Comparison of ENCODE assay signal across 8 cellular contexts in the genomic region with DNA sequence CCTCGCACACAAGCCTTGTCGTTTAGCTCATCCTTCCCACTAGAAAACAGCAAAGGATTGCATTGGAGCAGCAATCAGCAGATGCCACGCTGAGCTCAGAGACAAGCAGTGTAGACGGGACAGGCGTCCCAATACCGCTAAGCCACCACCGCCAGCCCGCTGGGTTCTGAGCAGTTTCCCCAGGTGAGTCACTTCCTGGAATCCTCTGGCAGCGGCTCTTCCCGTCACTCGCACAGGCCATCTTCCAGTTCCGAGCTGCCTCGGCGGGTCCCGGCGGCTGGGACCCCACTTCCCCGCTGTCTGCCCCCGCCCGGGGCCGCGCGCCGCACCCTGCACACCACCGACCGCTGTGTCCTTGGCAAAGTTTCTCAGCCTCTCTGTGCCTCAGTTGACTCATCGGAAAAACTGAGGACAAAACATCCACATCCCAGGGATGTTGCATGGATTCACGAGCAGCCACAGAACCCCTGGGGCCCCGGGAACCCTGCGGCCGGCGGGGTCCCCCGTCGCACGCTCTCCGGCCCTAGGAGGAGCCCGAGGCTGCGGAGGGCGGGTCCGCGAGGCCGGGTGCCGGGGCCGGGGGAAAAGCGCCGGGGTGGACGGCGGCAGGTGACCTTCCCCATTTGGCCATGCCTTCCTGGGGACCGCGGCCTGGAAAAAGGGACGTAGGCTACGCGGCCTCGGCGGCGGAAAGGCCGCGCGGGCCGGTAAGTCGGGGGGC. TPM values are rescaled to one million over a fixed set of nuclear protein-coding genes. Genes with fewer than 3 reads are reported as not detected.
DNase-seq lines count a peak whose midpoint lies in the region; ATAC-seq and TF ChIP-seq lines count a peak whose summit lies in the region.

No MANE protein-coding gene starts in this region.

- H3K4me1 Mint-ChIP-seq in type B pancreatic cell (ENCODE audit: unreplicated experiment) = peaks cover 13% of the 10 kb centered on the region

- H3K36me3 Mint-ChIP-seq in activated naive CD4-positive, alpha-beta T cell treated with anti-CD3 and anti-CD28 coated beads, Interleukin-2, amount 50 U/mL, for 72 hours = peaks cover 34 to 47% of the 10 kb centered on the region in 2 donors
- peaks cover 18% of the 10 kb centered on the region for H3K36me3 Mint-ChIP-seq in type B pancreatic cell

- peak overlapping the region; percentile 87 for H3K27ac ChIP-seq in SJCRH30

- H3K9me3 ChIP-seq in SJCRH30 (replicated peaks) = no peaks in the 10 kb centered on the region

- H3K36me3 ChIP-seq in SJCRH30 = no peaks in the 10 kb centered on the region

- no peak for TF ChIP-seq CTCF in type B pancreatic cell (conservative IDR thresholded peaks at IDR 0.05)

- no peaks in the 10 kb centered on the region for H3K27me3 Mint-ChIP-seq in type B pancreatic cell

- H3K4me3 ChIP-seq in SJCRH30 = peak overlapping the region; percentile 93

- peak overlapping the region; percentile 75 to 84 for H3K27ac Mint-ChIP-seq in activated naive CD4-positive, alpha-beta T cell treated with anti-CD3 and anti-CD28 coated beads, Interleukin-2, amount 50 U/mL, for 72 hours
- H3K27ac Mint-ChIP-seq in type B pancreatic cell = peak overlapping the region; percentile 92

- DNase-seq in CD1c-positive myeloid dendritic cell (ENCODE audit: extremely low spot score) (peak; percentile 56), SJCRH30 (peak; percentile 18 to 28), Right ventricle myocardium superior (peak; percentile 63), posterior cingulate gyrus (peak in 8 of 10 donors; percentile 13 to 91 (median 46)), type B pancreatic cell (ENCODE audit: extremely low spot score, unreplicated experiment) (no peak)
- DNase-seq in activated naive CD4-positive, alpha-beta T cell treated with anti-CD3 and anti-CD28 coated beads, Interleukin-2, amount 50 U/mL, for 72 hours (ENCODE audit: low spot score in 2 of 2) = peak; percentile 68 to 87

- H3K27me3 ChIP-seq in SJCRH30 = no peaks in the 10 kb centered on the region

- peaks cover 7 to 14% of the 10 kb centered on the region in 2 donors for H3K9me3 Mint-ChIP-seq in activated naive CD4-positive, alpha-beta T cell treated with anti-CD3 and anti-CD28 coated beads, Interleukin-2, amount 50 U/mL, for 72 hours
- H3K9me3 Mint-ChIP-seq in type B pancreatic cell = no peaks in the 10 kb centered on the region

- intact Hi-C loops in Right ventricle myocardium superior (cut with DNase I) = loop anchor here (5.0 kb wide), 1 partner anchor 56 kb away; the partner anchor contains the start of gene VPS4B
- intact Hi-C loops in posterior cingulate gyrus (cut with DNase I) = loop anchor here (5.0 kb wide), 1 partner anchor 71 kb away; no protein-coding TSS in a partner anchor

- ATAC-seq in GM19372 (IDR thresholded peaks at IDR 0.05; ENCODE audit: low read depth, unreplicated experiment) = peak; percentile 29
- peak; percentile 7 for ATAC-seq in HG03469 (IDR thresholded peaks at IDR 0.05; ENCODE audit: unreplicated experiment)
- peak; percentile 61 to 81 for ATAC-seq in activated naive CD4-positive, alpha-beta T cell treated with anti-CD3 and anti-CD28 coated beads, Interleukin-2, amount 50 U/mL, for 72 hours
- ATAC-seq in Right ventricle myocardium superior (ENCODE audit: poor library complexity) = peak; percentile 8

- peak overlapping the region; percentile 99 for H3K4me3 Mint-ChIP-seq in type B pancreatic cell

- H3K4me1 ChIP-seq in SJCRH30 = no peaks in the 10 kb centered on the region

RNA-seq across cellular contexts. Expression of gene KDSR, which starts 0.6 kb away (rescaled TPM):
- total RNA-seq in SJCRH30 (2014; rRNA removed; shearing (Covaris generic)) = 13.8 and 15.3 TPM in 2 replicates
- 10 to 100 TPM; 69.1 to 90.1 TPM for total RNA-seq in activated naive CD4-positive, alpha-beta T cell treated with anti-CD3 and anti-CD28 coated beads, Interleukin-2, amount 50 U/mL, for 72 hours
- 29.2 TPM for total RNA-seq in Right ventricle myocardium superior
- 50.2 and 52.7 TPM in 2 replicates for total RNA-seq in type B pancreatic cell (ENCODE audit: low replicate concordance)

RNA-seq across cellular contexts. Expression of gene BCL2, which starts 46.9 kb away (rescaled TPM):
- total RNA-seq in SJCRH30 (2014; rRNA removed; shearing (Covaris generic)) = 6.0 and 6.8 TPM in 2 replicates
- 10 to 100 TPM; 56.5 to 83.5 TPM for total RNA-seq in activated naive CD4-positive, alpha-beta T cell treated with anti-CD3 and anti-CD28 coated beads, Interleukin-2, amount 50 U/mL, for 72 hours
- 9.0 TPM for total RNA-seq in Right ventricle myocardium superior
- total RNA-seq in type B pancreatic cell (ENCODE audit: low replicate concordance) = 16.5 and 21.9 TPM in 2 replicates

RNA-seq across cellular contexts. Expression of gene VPS4B, which starts 55.8 kb away (rescaled TPM):
- 21.2 and 21.9 TPM in 2 replicates for total RNA-seq in SJCRH30 (2014; rRNA removed; shearing (Covaris generic))
- 10 to 100 TPM; 48.5 to 55.5 TPM for total RNA-seq in activated naive CD4-positive, alpha-beta T cell treated with anti-CD3 and anti-CD28 coated beads, Interleukin-2, amount 50 U/mL, for 72 hours
- total RNA-seq in Right ventricle myocardium superior = 15.9 TPM
- total RNA-seq in type B pancreatic cell (ENCODE audit: low replicate concordance) = 57.2 and 119 TPM in 2 replicates

Comparison
In these comparisons a context has a peak if more than half of its experiments do, and no peak if none do; other contexts are left out.
1. ATAC-seq: peak in every context shown above with its lines; median percentile 71 in activated naive CD4-positive, alpha-beta T cell treated with anti-CD3 and anti-CD28 coated beads, Interleukin-2, amount 50 U/mL, for 72 hours; 29 in GM19372; 8 in Right ventricle myocardium superior; 7 in HG03469.